Comparison of ENCODE assay signal across 17 cellular contexts in the genomic region with DNA sequence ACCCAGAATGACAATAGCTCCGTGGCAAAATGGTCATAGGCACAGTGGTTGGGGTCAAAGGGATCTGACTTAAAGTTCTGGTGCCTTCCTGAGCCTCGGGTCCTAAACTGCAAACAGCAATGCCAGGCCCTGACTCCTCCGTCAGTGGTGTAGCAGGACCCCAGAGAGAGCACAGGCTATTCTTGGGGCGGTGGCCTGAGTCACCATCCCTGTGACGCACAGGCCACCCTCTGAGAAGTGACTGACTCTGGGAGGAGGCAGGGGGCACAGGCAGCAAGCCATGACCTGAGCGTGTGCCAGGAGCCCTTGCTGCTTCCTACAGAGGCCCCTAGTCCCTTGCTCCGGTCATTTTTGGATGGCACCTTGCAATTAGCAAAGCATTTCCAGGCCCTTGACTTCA. TPM values are rescaled to one million over a fixed set of nuclear protein-coding genes. Genes with fewer than 3 reads are reported as not detected.
DNase-seq lines count a peak whose midpoint lies in the region; ATAC-seq, FAIRE-seq and TF ChIP-seq lines count a peak whose summit lies in the region.
"Had no signal": no experiment of that assay in that cellular context is flagged by ENCODE, and none has a peak within 500 bp of the region (broad histone marks: within the 10 kb centered on the region; RNA-seq: fewer than 3 reads in every experiment).

No MANE protein-coding gene starts in this region.

- no peaks in the 10 kb centered on the region for H3K27me3 ChIP-seq in suprapubic skin

- no peak overlapping the region for H3K4me3 ChIP-seq in suprapubic skin

- TF ChIP-seq POLR2A in H54 (IDR thresholded peaks at IDR 0.05; ENCODE audit: low read depth, low read length) (no peak), suprapubic skin (IDR thresholded peaks at IDR 0.05) (no peak)

- no peak for TF ChIP-seq EP300 in suprapubic skin (IDR thresholded peaks at IDR 0.05)

- H3K9me3 ChIP-seq in suprapubic skin = no peaks in the 10 kb centered on the region

- H3K4me1 ChIP-seq in suprapubic skin = no peaks in the 10 kb centered on the region
- H3K4me1 ChIP-seq: parathyroid adenoma had no signal

- H3K36me3 ChIP-seq in suprapubic skin = no peaks in the 10 kb centered on the region

- DNase-seq in H54 (ENCODE audit: insufficient read length, low spot score) = peak; percentile 92
- peak; percentile 74 for DNase-seq in astrocyte of the hippocampus (ENCODE audit: low read depth, low spot score)
- peak; percentile 82 for DNase-seq in hepatic stellate cell (ENCODE audit: low spot score)
- no peak for DNase-seq in suprapubic skin (ENCODE audit: low spot score in 2 of 2)
- no peak for DNase-seq in GM10266 (ENCODE audit: extremely low spot score)
- DNase-seq in NCI-H2196 treated with DMSO at 0.1 percent for 48 hours (lab: John Stamatoyannopoulos, UW; ENCODE audit: unreplicated experiment) = no peak
- no peak for DNase-seq in NCI-H1417 (lab: John Stamatoyannopoulos, UW)
- DNase-seq: activated CD4-positive, alpha-beta memory T cell treated with anti-CD3 and anti-CD28 coated beads, Interleukin-2, amount 10 ng/mL, durations not matched to agents 7 days and 5 days; DMS79 treated with DMSO at 0.1 percent for 48 hours; effector memory CD4-positive, alpha-beta T cell; immature natural killer cell had no signal

- no peak for TF ChIP-seq CTCF in suprapubic skin (IDR thresholded peaks at IDR 0.05)
- TF ChIP-seq CTCF in GM10266 (IDR thresholded peaks at IDR 0.05; ENCODE audit: control insufficient read depth, insufficient read depth, low read depth, missing control alignments) = no peak

- WGBS in suprapubic skin = 72% methylated on average over 6 of the region's 7 CpGs

- peak; percentile 38 for FAIRE-seq in H54 (lab: Jason Lieb, UNC)
- FAIRE-seq: frontal cortex, HTR-8/SVneo had no signal

- no peak for ATAC-seq in HG03571 (IDR thresholded peaks at IDR 0.05; ENCODE audit: unreplicated experiment)

- H3K27ac ChIP-seq in suprapubic skin = peak overlapping the region; percentile 69
- H3K27ac ChIP-seq: C4-2B had no signal

RNA-seq across cellular contexts. Expression of gene PLVAP, which starts 18.7 kb away (rescaled TPM):
- 10 to 100 TPM; 25.5 to 83.1 (median 26.6) TPM for total RNA-seq in suprapubic skin
- total RNA-seq: activated CD4-positive, alpha-beta memory T cell treated with anti-CD3 and anti-CD28 coated beads, Interleukin-2, amount 10 ng/mL, durations not matched to agents 7 days and 5 days had no signal

RNA-seq across cellular contexts. Expression of gene GTPBP3, which starts 21.0 kb away (rescaled TPM):
- 10 to 100 TPM; 18.7 to 29.0 (median 25.2) TPM for total RNA-seq in suprapubic skin

RNA-seq across cellular contexts. Expression of gene ANO8, which starts 23.7 kb away (rescaled TPM):
- total RNA-seq in suprapubic skin = 10 to 100 TPM; 29.9 to 47.1 (median 37.1) TPM

RNA-seq across cellular contexts. Expression of gene CCDC194, which starts 35.6 kb away (rescaled TPM):
- not detected for total RNA-seq in suprapubic skin
- total RNA-seq: frontal cortex, temporal lobe had no signal

RNA-seq across cellular contexts. Expression of gene BST2, which starts 47.0 kb away (rescaled TPM):
- total RNA-seq in suprapubic skin = 10 to 100 TPM in 2 of 4 donors, 1 to 10 TPM in 2; 6.6 to 19.7 (median 10.5) TPM

Comparison
In these comparisons a context has a peak if more than half of its experiments do, and no peak if none do; other contexts are left out.
1. DNase-seq: peak in H54 (single experiment), astrocyte of the hippocampus (single experiment) and hepatic stellate cell (single experiment); none in suprapubic skin (0 of 2), GM10266 (single experiment), NCI-H2196 treated with DMSO at 0.1 percent for 48 hours (single experiment) and NCI-H1417 (0 of 3).